ENCODE assay signal across 9 cellular contexts in the genomic region with DNA sequence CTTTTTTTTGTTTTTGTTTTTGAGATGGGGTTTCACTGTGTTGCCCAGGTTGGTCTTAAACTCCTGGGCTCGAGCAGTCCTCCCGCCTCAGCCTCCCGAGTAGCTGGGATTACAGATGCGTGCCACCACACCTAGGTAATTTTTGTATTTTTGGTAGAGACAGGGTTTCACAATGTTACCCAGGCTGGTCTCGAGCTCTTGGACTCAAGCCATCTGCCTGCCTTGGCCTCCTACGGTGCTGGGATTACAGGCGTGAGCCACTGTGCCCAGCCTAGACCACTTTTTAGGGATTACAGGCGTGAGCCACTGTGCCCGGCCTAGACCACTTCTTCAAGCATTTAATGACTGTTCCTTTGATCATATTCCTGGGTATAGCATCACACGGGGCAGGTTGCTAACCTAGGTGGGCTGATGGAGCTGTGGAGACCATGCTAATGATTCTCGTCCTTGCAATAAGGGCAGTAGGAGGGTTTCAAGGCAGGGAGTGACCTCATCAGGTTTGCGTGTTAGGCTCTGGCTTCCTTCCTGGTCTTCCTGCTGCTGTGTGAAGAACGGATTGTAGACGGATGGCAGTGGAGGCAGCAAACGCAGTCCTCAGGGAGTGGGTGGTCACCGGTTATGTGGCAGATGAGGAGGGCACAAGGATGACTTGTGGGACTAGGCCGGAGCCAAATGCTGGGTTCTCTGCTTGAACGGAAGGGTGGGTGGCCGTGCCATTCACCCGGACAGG. TPM values are rescaled to one million over a fixed set of nuclear protein-coding genes. Genes with fewer than 3 reads are reported as not detected.
DNase-seq lines count a peak whose midpoint lies in the region; ATAC-seq lines count a peak whose summit lies in the region.
"Had no signal": no experiment of that assay in that cellular context is flagged by ENCODE, and none has a peak within 500 bp of the region (broad histone marks: within the 10 kb centered on the region; RNA-seq: fewer than 3 reads in every experiment).

No MANE protein-coding gene starts in this region.

- H3K36me3 Mint-ChIP-seq in CD4-positive, CD25-positive, alpha-beta regulatory T cell = peaks cover 8% of the 10 kb centered on the region
- H3K36me3 Mint-ChIP-seq in naive B cell = peaks cover 0 to 7% of the 10 kb centered on the region in 2 donors

- H3K4me1 ChIP-seq in CD4-positive, CD25-positive, alpha-beta regulatory T cell (ENCODE audit: control insufficient read depth, insufficient read depth, low read length, poor library complexity, severe bottlenecking) = peaks cover 38% of the 10 kb centered on the region

- H3K27ac Mint-ChIP-seq in CD4-positive, CD25-positive, alpha-beta regulatory T cell = peak overlapping the region; percentile 45 to 53 (median 50)
- peak overlapping the region; percentile 61 to 92 (median 73) for H3K27ac Mint-ChIP-seq in naive B cell
- H3K27ac Mint-ChIP-seq: T-helper 1 cell treated with Interleukin-12 subunit alpha and Interleukin-12 subunit beta and Interleukin-4 antibody, amounts not matched to agents 30 μg/mL and 1 μg/mL, for 36 hours had no signal

- no peak overlapping the region for H3K4me3 ChIP-seq in CD4-positive, CD25-positive, alpha-beta regulatory T cell (ENCODE audit: low read depth, low read length)
- H3K4me3 ChIP-seq: ovary had no signal

- peaks cover 24 to 74% (median 49%) of the 10 kb centered on the region in 4 donors for H3K4me1 Mint-ChIP-seq in CD4-positive, CD25-positive, alpha-beta regulatory T cell
- peaks cover 50 to 76% (median 70%) of the 10 kb centered on the region in 3 donors for H3K4me1 Mint-ChIP-seq in naive B cell

- no peaks in the 10 kb centered on the region for H3K27me3 ChIP-seq in CD4-positive, CD25-positive, alpha-beta regulatory T cell (ENCODE audit: control insufficient read depth, insufficient read depth, low read length)
- H3K27me3 ChIP-seq: ovary had no signal

- no peaks in the 10 kb centered on the region for H3K36me3 ChIP-seq in CD4-positive, CD25-positive, alpha-beta regulatory T cell (ENCODE audit: control insufficient read depth, insufficient read depth, low read length)
- H3K36me3 ChIP-seq: ovary had no signal

- DNase-seq in CD4-positive, CD25-positive, alpha-beta regulatory T cell = no peak
- DNase-seq in caudate nucleus (lab: John Stamatoyannopoulos, UW) (peak in 2 of 61 donors; percentile 5 to 23), naive B cell (no peak), ecto neural progenitor cell (ENCODE audit: low spot score) (no peak)
- DNase-seq in stimulated activated CD4-positive, alpha-beta T cell treated with anti-CD3 and anti-CD28 coated beads, Interleukin-15, amount 100 ng/mL, for 24 hours = no peak
- DNase-seq: MM.1S had no signal

- H3K27me3 Mint-ChIP-seq in CD4-positive, CD25-positive, alpha-beta regulatory T cell = no peaks in the 10 kb centered on the region
- no peaks in the 10 kb centered on the region for H3K27me3 Mint-ChIP-seq in naive B cell

- no peak for ATAC-seq in CD4-positive, CD25-positive, alpha-beta regulatory T cell (ENCODE audit: low read depth in 2 of 2)
- ATAC-seq in naive B cell (ENCODE audit: low read depth in 2 of 2) (no peak), GM18520 (IDR thresholded peaks at IDR 0.05; ENCODE audit: unreplicated experiment) (no peak)

- H3K9me3 ChIP-seq in CD4-positive, CD25-positive, alpha-beta regulatory T cell (ENCODE audit: control insufficient read depth in 2 of 2, low read length in 2 of 2) = no peaks in the 10 kb centered on the region
- H3K9me3 ChIP-seq: ovary had no signal

- H3K27ac ChIP-seq in CD4-positive, CD25-positive, alpha-beta regulatory T cell (ENCODE audit: insufficient read depth, low read length, poor library complexity, severe bottlenecking) = no peak overlapping the region
- peak overlapping the region; percentile 37 for H3K27ac ChIP-seq in caudate nucleus (ENCODE audit: low read depth, low read length)
- H3K27ac ChIP-seq: ovary had no signal

- H3K9me3 Mint-ChIP-seq in CD4-positive, CD25-positive, alpha-beta regulatory T cell = no peaks in the 10 kb centered on the region
- H3K9me3 Mint-ChIP-seq in naive B cell = no peaks in the 10 kb centered on the region
- H3K9me3 Mint-ChIP-seq: T-helper 1 cell treated with Interleukin-12 subunit alpha and Interleukin-12 subunit beta and Interleukin-4 antibody, amounts not matched to agents 30 μg/mL and 1 μg/mL, for 36 hours had no signal

- H3K4me3 Mint-ChIP-seq in CD4-positive, CD25-positive, alpha-beta regulatory T cell = peak overlapping the region in 1 of 4 donors; percentile 73
- H3K4me3 Mint-ChIP-seq in naive B cell = peak overlapping the region in 4 of 8 donors; percentile 13 to 61 (median 35)
- H3K4me3 Mint-ChIP-seq: T-helper 1 cell treated with Interleukin-12 subunit alpha and Interleukin-12 subunit beta and Interleukin-4 antibody, amounts not matched to agents 30 μg/mL and 1 μg/mL, for 36 hours had no signal

RNA-seq across cellular contexts. Expression of gene EHMT1, which starts 13.8 kb away (rescaled TPM):
- 142 TPM for total RNA-seq in CD4-positive, CD25-positive, alpha-beta regulatory T cell
- 10 to 100 TPM; 17.9 to 20.3 (median 19.3) TPM for polyA plus RNA-seq in CD4-positive, CD25-positive, alpha-beta regulatory T cell
- 10 to 100 TPM in 5 of 6 donors, 1 to 10 TPM in 1; 6.7 to 45.0 (median 31.5) TPM for polyA plus RNA-seq in naive B cell (ENCODE audit: low read depth in 6 of 6)

RNA-seq across cellular contexts. Expression of gene ARRDC1, which starts 27.1 kb away (rescaled TPM):
- total RNA-seq in CD4-positive, CD25-positive, alpha-beta regulatory T cell = 73.4 TPM
- polyA plus RNA-seq in CD4-positive, CD25-positive, alpha-beta regulatory T cell = 10 to 100 TPM; 45.5 to 54.0 (median 51.4) TPM
- 10 to 100 TPM; 30.3 to 65.5 (median 40.0) TPM for polyA plus RNA-seq in naive B cell (ENCODE audit: low read depth in 6 of 6)

RNA-seq across cellular contexts. Expression of gene ZMYND19, which starts 42.3 kb away (rescaled TPM):
- 20.4 TPM for total RNA-seq in CD4-positive, CD25-positive, alpha-beta regulatory T cell
- 1 to 10 TPM; 4.4 to 6.3 (median 5.4) TPM for polyA plus RNA-seq in CD4-positive, CD25-positive, alpha-beta regulatory T cell
- 10 to 100 TPM in 1 of 6 donors, 1 to 10 TPM in 5; 4.2 to 13.3 (median 7.2) TPM for polyA plus RNA-seq in naive B cell (ENCODE audit: low read depth in 6 of 6)

RNA-seq across cellular contexts. Expression of gene DPH7, which starts 53.9 kb away (rescaled TPM):
- 57.0 TPM for total RNA-seq in CD4-positive, CD25-positive, alpha-beta regulatory T cell
- polyA plus RNA-seq in CD4-positive, CD25-positive, alpha-beta regulatory T cell = 10 to 100 TPM; 24.4 to 34.8 (median 28.3) TPM
- 10 to 100 TPM; 19.1 to 53.9 (median 32.6) TPM for polyA plus RNA-seq in naive B cell (ENCODE audit: low read depth in 6 of 6)
